In genomic region chr3:52299815-52300611, GRCh38 we compare ENCODE assay signal across 1 cellular context.
TF ChIP-seq lines count a peak whose summit lies in the region.

No MANE protein-coding gene starts in this region.

TF ChIP-seq in K562, 482 proteins besides CTCF, POLR2A, EP300 and RAD21 (continued from another document and continues in another):
- TF ChIP-seq ZNF407 (IDR thresholded peaks at IDR 0.05; ENCODE audit: low read depth) (no peak), RHOXF2B (CRISPR knock-in tag; conservative IDR thresholded peaks at IDR 0.05) (no peak), SMAD2 (IDR thresholded peaks at IDR 0.05; ENCODE audit: low read depth, low read length) (no peak), SFPQ (IDR thresholded peaks at IDR 0.05; ENCODE audit: low read depth, low read length) (no peak), RUNX1 (IDR thresholded peaks at IDR 0.05; ENCODE audit: low read depth) (no peak), HMG20B (CRISPR knock-in tag; IDR thresholded peaks at IDR 0.05) (no peak), ZNF318 (IDR thresholded peaks at IDR 0.05; ENCODE audit: borderline replicate concordance in 1 of 2, low read depth in 1 of 2) (no peak), ATF3 (IDR thresholded peaks at IDR 0.05) (no peak), ATF3 (CRISPR knock-in tag; conservative IDR thresholded peaks at IDR 0.05) (no peak), TRIM25 (IDR thresholded peaks at IDR 0.05; ENCODE audit: borderline replicate concordance) (no peak), TEAD1 (CRISPR knock-in tag; IDR thresholded peaks at IDR 0.05) (0 out of 4 replicates have a peak, but pooled peaks of 1 of the 2 experiments have one; percentile 14), CAMTA2 (CRISPR knock-in tag; conservative IDR thresholded peaks at IDR 0.05) (no peak), YBX1 (IDR thresholded peaks at IDR 0.05) (no peak), MAFG (tag; conservative IDR thresholded peaks at IDR 0.05) (no peak), USF2 (CRISPR knock-in tag; IDR thresholded peaks at IDR 0.05) (no peak), SNIP1 (IDR thresholded peaks at IDR 0.05; ENCODE audit: low read depth) (no peak), SAFB (IDR thresholded peaks at IDR 0.05; ENCODE audit: borderline replicate concordance, low read depth, low read length) (no peak), ZFX (CRISPR knock-in tag; IDR thresholded peaks at IDR 0.05) (no peak), MAFK (IDR thresholded peaks at IDR 0.05; ENCODE audit: low read length) (no peak), ZNF324 (CRISPR knock-in tag; IDR thresholded peaks at IDR 0.05) (no peak), ZNF282 (CRISPR knock-in tag; IDR thresholded peaks at IDR 0.05) (no peak), NFE2L1 (tag; IDR thresholded peaks at IDR 0.05; ENCODE audit: borderline replicate concordance, low read depth) (no peak)
- TF ChIP-seq, protein P1, sequence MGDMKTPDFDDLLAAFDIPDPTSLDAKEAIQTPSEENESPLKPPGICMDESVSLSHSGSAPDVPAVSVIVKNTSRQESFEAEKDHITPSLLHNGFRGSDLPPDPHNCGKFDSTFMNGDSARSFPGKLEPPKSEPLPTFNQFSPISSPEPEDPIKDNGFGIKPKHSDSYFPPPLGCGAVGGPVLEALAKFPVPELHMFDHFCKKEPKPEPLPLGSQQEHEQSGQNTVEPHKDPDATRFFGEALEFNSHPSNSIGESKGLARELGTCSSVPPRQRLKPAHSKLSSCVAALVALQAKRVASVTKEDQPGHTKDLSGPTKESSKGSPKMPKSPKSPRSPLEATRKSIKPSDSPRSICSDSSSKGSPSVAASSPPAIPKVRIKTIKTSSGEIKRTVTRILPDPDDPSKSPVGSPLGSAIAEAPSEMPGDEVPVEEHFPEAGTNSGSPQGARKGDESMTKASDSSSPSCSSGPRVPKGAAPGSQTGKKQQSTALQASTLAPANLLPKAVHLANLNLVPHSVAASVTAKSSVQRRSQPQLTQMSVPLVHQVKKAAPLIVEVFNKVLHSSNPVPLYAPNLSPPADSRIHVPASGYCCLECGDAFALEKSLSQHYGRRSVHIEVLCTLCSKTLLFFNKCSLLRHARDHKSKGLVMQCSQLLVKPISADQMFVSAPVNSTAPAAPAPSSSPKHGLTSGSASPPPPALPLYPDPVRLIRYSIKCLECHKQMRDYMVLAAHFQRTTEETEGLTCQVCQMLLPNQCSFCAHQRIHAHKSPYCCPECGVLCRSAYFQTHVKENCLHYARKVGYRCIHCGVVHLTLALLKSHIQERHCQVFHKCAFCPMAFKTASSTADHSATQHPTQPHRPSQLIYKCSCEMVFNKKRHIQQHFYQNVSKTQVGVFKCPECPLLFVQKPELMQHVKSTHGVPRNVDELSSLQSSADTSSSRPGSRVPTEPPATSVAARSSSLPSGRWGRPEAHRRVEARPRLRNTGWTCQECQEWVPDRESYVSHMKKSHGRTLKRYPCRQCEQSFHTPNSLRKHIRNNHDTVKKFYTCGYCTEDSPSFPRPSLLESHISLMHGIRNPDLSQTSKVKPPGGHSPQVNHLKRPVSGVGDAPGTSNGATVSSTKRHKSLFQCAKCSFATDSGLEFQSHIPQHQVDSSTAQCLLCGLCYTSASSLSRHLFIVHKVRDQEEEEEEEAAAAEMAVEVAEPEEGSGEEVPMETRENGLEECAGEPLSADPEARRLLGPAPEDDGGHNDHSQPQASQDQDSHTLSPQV (IDR thresholded peaks at IDR 0.05): peak; percentile 23; the same call in 1 of the 2 replicates
